In the genomic region with DNA sequence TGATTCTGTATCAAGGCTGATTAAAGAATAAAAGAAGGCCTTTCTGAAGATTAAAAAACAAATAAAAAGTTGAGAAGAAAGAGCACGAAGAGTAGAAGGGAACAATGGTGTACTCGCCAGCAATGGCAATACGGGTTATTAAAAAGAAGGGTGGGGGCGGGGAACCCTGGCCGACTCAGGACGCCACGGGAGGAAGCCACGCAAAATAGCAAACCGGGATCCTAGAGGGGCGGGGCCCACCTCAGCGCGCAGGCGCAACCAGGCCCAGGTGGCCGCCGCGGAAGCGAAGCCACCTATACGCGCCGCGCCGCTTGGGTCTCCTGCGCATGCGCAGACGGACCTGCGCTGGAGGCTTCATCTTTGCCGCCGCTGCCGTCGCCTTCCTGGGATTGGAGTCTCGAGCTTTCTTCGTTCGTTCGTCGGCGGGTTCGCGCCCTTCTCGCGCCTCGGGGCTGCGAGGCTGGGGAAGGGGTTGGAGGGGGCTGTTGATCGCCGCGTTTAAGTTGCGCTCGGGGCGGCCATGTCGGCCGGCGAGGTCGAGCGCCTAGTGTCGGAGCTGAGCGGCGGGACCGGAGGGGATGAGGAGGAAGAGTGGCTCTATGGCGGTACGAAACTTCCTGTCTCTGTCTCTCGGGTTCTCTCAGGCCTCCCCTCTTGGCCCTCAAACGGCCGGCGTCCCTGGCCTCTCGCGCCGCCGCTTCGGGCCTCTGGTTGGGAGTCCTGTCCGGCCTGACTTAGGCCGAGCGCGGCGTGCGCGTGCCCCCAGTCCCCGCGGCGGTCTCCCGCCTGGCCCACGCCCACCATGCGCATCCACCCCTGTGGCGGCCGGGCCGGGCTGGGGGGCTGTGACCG, we compare ENCODE assay signal across 8 cellular contexts.
A peak's percentile ranks its signal among the peaks of the same experiment; 100 is the strongest.
DNase-seq lines count a peak whose midpoint lies in the region; ATAC-seq and TF ChIP-seq lines count a peak whose summit lies in the region.

A gene with protein sequence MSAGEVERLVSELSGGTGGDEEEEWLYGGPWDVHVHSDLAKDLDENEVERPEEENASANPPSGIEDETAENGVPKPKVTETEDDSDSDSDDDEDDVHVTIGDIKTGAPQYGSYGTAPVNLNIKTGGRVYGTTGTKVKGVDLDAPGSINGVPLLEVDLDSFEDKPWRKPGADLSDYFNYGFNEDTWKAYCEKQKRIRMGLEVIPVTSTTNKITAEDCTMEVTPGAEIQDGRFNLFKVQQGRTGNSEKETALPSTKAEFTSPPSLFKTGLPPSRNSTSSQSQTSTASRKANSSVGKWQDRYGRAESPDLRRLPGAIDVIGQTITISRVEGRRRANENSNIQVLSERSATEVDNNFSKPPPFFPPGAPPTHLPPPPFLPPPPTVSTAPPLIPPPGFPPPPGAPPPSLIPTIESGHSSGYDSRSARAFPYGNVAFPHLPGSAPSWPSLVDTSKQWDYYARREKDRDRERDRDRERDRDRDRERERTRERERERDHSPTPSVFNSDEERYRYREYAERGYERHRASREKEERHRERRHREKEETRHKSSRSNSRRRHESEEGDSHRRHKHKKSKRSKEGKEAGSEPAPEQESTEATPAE (plus strand): TSS at position 323 of the 852 bp plus-strand sequence. CDS start 198 bp downstream, at position 521.

- peak; percentile 89 for ATAC-seq in GM19023 (IDR thresholded peaks at IDR 0.05; ENCODE audit: unreplicated experiment)
- ATAC-seq in HG03280 (IDR thresholded peaks at IDR 0.05; ENCODE audit: unreplicated experiment) = peak; percentile 87

- TF ChIP-seq CTCF in AG09309 (IDR thresholded peaks at IDR 0.05; ENCODE audit: control insufficient read depth, insufficient read depth, low read depth, low read length, missing control alignments) = no peak

- DNase-seq in AG09309 (ENCODE audit: low read depth) (peak; percentile 54), NCI-H345 treated with DMSO at 0.1 percent for 48 hours (lab: John Stamatoyannopoulos, UW; ENCODE audit: unreplicated experiment) (peak; percentile 67), cerebellar nuclear complex (lab: John Stamatoyannopoulos, UW) (peak; percentile 42 to 43), islet precursor cell (peak; percentile 94)
- peak; percentile 97 for DNase-seq in activated CD4-positive, CD25-positive, alpha-beta regulatory T cell treated with anti-CD3 and anti-CD28 coated beads, Interleukin-2, amount 50 U/mL, for 72 hours
- peak; percentile 91 to 95 (median 93) for DNase-seq in stimulated activated CD4-positive, alpha-beta T cell treated with anti-CD3 and anti-CD28 coated beads, Interleukin-12 subunit alpha, Interleukin-12 subunit beta, amount 100 ng/mL, for 48 hours (ENCODE audit: low read depth in 2 of 3, low spot score in 1 of 3)

- H3K4me3 ChIP-seq in AG09309 (ENCODE audit: control insufficient read depth, low read depth, low read length) = peak within 1 kb of the TSS; percentile 98

Comparison
In these comparisons a context has a peak if more than half of its experiments do, and no peak if none do; other contexts are left out.
1. Peak in every context shown above with its lines: DNase-seq, ATAC-seq and H3K4me3 ChIP-seq.
2. DNase-seq: peak in every context shown above with its lines; median percentile 97 in activated CD4-positive, CD25-positive, alpha-beta regulatory T cell treated with anti-CD3 and anti-CD28 coated beads, Interleukin-2, amount 50 U/mL, for 72 hours; 94 in islet precursor cell; 93 in stimulated activated CD4-positive, alpha-beta T cell treated with anti-CD3 and anti-CD28 coated beads, Interleukin-12 subunit alpha, Interleukin-12 subunit beta, amount 100 ng/mL, for 48 hours; 67 in NCI-H345 treated with DMSO at 0.1 percent for 48 hours; 54 in AG09309; 42 in cerebellar nuclear complex.